In genomic region chr7:24819916-24820689, GRCh38 we compare ENCODE assay signal across 8 cellular contexts.
DNase-seq lines count a peak whose midpoint lies in the region; ATAC-seq and TF ChIP-seq lines count a peak whose summit lies in the region.

No MANE protein-coding gene starts in this region.

- H3K4me3 ChIP-seq in choroid plexus epithelial cell (ENCODE audit: low read depth, low read length) = no peak overlapping the region
- no peak overlapping the region for H3K4me3 ChIP-seq in lower leg skin (ENCODE audit: low read depth, poor library complexity, severe bottlenecking)

- intact Hi-C loops in lower leg skin (cut with DNase I; ENCODE audit: low total_unique reads) = loop anchor here (5.0 kb wide), 3 partner anchors 157 to 272 kb away; no protein-coding TSS in a partner anchor

- 13 to 14% methylated on average over 11 of the region's 11 CpGs for WGBS in lower leg skin, 2 donors

- TF ChIP-seq CTCF in choroid plexus epithelial cell (conservative IDR thresholded peaks at IDR 0.05; ENCODE audit: low read depth, low read length) (peak; percentile 93), lower leg skin (IDR thresholded peaks at IDR 0.05) (peak in 1 of 3 donors; percentile 56)

- TF ChIP-seq POLR2A in lower leg skin (IDR thresholded peaks at IDR 0.05) = no peak

- ATAC-seq in GM19328 (IDR thresholded peaks at IDR 0.05; ENCODE audit: unreplicated experiment) = peak; percentile 69
- peak; percentile 65 for ATAC-seq in HG03432 (IDR thresholded peaks at IDR 0.05; ENCODE audit: unreplicated experiment)

- DNase-seq in C1 segment of cervical spinal cord (lab: John Stamatoyannopoulos, UW) (peak in 12 of 14 donors; percentile 14 to 80 (median 58)), NCI-H460 (ENCODE audit: extremely low read depth, low read depth) (peak; percentile 91), choroid plexus epithelial cell (ENCODE audit: low read depth) (peak; percentile 95), lower leg skin (ENCODE audit: low spot score in 2 of 2) (peak; percentile 93 to 95)
- peak; percentile 83 for DNase-seq in activated CD4-positive, alpha-beta T cell treated with anti-CD3 and anti-CD28 coated beads for 48 hours
- DNase-seq in stimulated activated CD8-positive, alpha-beta memory T cell treated with anti-CD3 and anti-CD28 coated beads, Interleukin-12 subunit alpha, Interleukin-12 subunit beta, amount 100 ng/mL, for 1 hour (ENCODE audit: low read depth) = peak; percentile 65
